Comparison of ENCODE assay signal across 8 cellular contexts in genomic region chr15:90664650-90665287, GRCh38. TPM values are rescaled to one million over a fixed set of nuclear protein-coding genes. Genes with fewer than 3 reads are reported as not detected.
DNase-seq lines count a peak whose midpoint lies in the region; ATAC-seq and TF ChIP-seq lines count a peak whose summit lies in the region.

No MANE protein-coding gene starts in this region.

- H3K36me3 Mint-ChIP-seq in T-cell, result no peaks in the 10 kb centered on the region

- H3K79me2 ChIP-seq in parathyroid adenoma, result no peaks in the 10 kb centered on the region

- peaks cover 3% of the 10 kb centered on the region for H3K4me1 ChIP-seq in parathyroid adenoma

- peak overlapping the region; percentile 93 for H3K4me2 ChIP-seq in parathyroid adenoma (ENCODE audit: low read length)

- no peaks in the 10 kb centered on the region for H3K9me3 Mint-ChIP-seq in T-cell

- CTCF ChIA-PET in T-cell (lab: Charles Lee), result interaction anchor here in 1 of 2 donors (0.7 kb wide), 1 partner anchor 16 kb away, joined by 6 read pairs; no protein-coding TSS in a partner anchor

- peak overlapping the region; percentile 74 to 87 (median 77) for H3K4me3 Mint-ChIP-seq in T-cell

- peak overlapping the region; percentile 76 for H3K9ac ChIP-seq in parathyroid adenoma

- no peaks in the 10 kb centered on the region for H3K27me3 ChIP-seq in parathyroid adenoma (ENCODE audit: control insufficient read depth, insufficient read depth, low read length)

- peaks cover under 1 to 14% of the 10 kb centered on the region in 2 donors for H3K27me3 Mint-ChIP-seq in T-cell

- TF ChIP-seq CTCF in parathyroid adenoma (IDR thresholded peaks at IDR 0.05), result no peak

- peak overlapping the region; percentile 95 for H2AFZ ChIP-seq in parathyroid adenoma

- peak overlapping the region; percentile 76 for H3K27ac ChIP-seq in parathyroid adenoma

- DNase-seq in ELF-1 (ENCODE audit: low read depth, low spot score) (peak; percentile 54), T-cell (no peak), fibroblast of peridontal ligament (ENCODE audit: extremely low read depth) (peak; percentile 38), NAMALWA (ENCODE audit: low spot score) (no peak)

- POLR2A ChIA-PET in T-cell (lab: Charles Lee), result interaction anchor here in 1 of 2 donors (0.7 kb wide), 1 partner anchor 17 kb away, joined by 4 read pairs; no protein-coding TSS in a partner anchor

- no peaks in the 10 kb centered on the region for H3K36me3 ChIP-seq in parathyroid adenoma (ENCODE audit: control insufficient read depth, insufficient read depth, low read length)

- ATAC-seq in HG02642 (IDR thresholded peaks at IDR 0.05; ENCODE audit: poor library complexity, unreplicated experiment) (peak; percentile 17), T-cell (replicated peaks in 1 of 4) (no peak), GM19324 (IDR thresholded peaks at IDR 0.05; ENCODE audit: low FRiP score, unreplicated experiment) (no peak), GM18520 (IDR thresholded peaks at IDR 0.05; ENCODE audit: unreplicated experiment) (no peak)

- peak overlapping the region in 1 of 2 donors; percentile 34 for H3K27ac Mint-ChIP-seq in T-cell

- H3K4me1 Mint-ChIP-seq in T-cell, result peaks cover 50 to 57% (median 57%) of the 10 kb centered on the region in 3 donors

- peak overlapping the region; percentile 70 for H3K4me3 ChIP-seq in parathyroid adenoma (ENCODE audit: low read depth, low read length)

- H3K9me3 ChIP-seq in parathyroid adenoma (ENCODE audit: control insufficient read depth, low read length), result no peaks in the 10 kb centered on the region

RNA-seq across cellular contexts. Expression of gene BLM, which starts 52.4 kb away (rescaled TPM):
- 1 to 10 TPM; 4.9 to 9.4 (median 6.2) TPM for total RNA-seq in T-cell

Comparison
In these comparisons a context has a peak if more than half of its experiments do, and no peak if none do; other contexts are left out.
1. DNase-seq: peak in ELF-1 (single experiment) and fibroblast of peridontal ligament (single experiment); none in T-cell (0 of 34) and NAMALWA (single experiment).